37 cellular contexts compared by ENCODE assay signal in the genomic region with DNA sequence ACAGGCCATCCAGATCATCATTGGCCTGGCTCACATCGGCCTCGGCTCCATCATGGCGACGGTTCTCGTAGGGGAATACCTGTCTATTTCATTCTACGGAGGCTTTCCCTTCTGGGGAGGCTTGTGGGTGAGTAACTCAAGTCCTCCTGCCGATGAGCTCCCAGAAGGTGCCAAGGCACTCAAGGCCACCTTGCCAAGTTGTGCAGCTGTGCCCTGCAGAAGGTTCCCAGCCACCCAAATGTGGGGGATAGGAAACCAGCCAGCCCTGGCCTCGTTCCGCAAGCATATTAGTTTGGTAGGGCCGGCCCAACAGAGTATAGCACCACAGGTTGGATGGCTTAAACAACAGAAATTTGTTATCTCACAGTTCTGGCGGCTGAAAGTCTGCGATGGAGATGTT. TPM values are rescaled to one million over a fixed set of nuclear protein-coding genes. Genes with fewer than 3 reads are reported as not detected.
"Had no signal": no experiment of that assay in that cellular context is flagged by ENCODE, and none has a peak within 500 bp of the region (broad histone marks: within the 10 kb centered on the region; RNA-seq: fewer than 3 reads in every experiment).

No MANE protein-coding gene starts in this region.

- H3K9me3 ChIP-seq: MG63, SJCRH30 had no signal

- ATAC-seq: Panc1, Right ventricle myocardium inferior, SK-N-SH treated with all-trans-retinoic acid at 6 μM for 48 hours had no signal

- H3K36me3 ChIP-seq: MG63, SJCRH30 had no signal

- H3K4me1 ChIP-seq: SJCRH30 had no signal

- H3K27me3 ChIP-seq: MG63, SJCRH30 had no signal

- H3K4me3 ChIP-seq: MG63, PC-9, SJCRH30, SK-N-MC had no signal

- H3K27ac ChIP-seq: KMS-11, PC-9, RWPE1, SJCRH30, SK-N-MC had no signal

- DNase-seq: KBM-7, MG63, NCI-H1048, NCI-H1092 treated with DMSO at 0.1 percent for 48 hours, NCI-H1105 treated with DMSO at 0.1 percent for 48 hours, NCI-H1417, NCI-H1436, NCI-H146, NCI-H1694, NCI-H187, NCI-H1930, NCI-H2029 treated with DMSO at 0.1 percent for 48 hours, NCI-H2081 treated with DMSO at 0.1 percent for 48 hours, NCI-H2107, NCI-H2171, NCI-H226, NCI-H446 treated with DMSO at 0.1 percent for 48 hours, NCI-H510A, NCI-H524, NCI-H526, NCI-H69, NCI-H748 treated with DMSO at 0.1 percent for 48 hours, NCI-H82, PC-9, SHP77, SIG-M5, SJCRH30 had no signal

- H3K9ac ChIP-seq: KMS-11 had no signal

RNA-seq across cellular contexts. Expression of a gene that starts 4.0 kb away (rescaled TPM):
- total RNA-seq: LHCN-M2, OCI-LY7, PC-9, Right ventricle myocardium inferior, RPMI7951, SJCRH30, SK-MEL-5 had no signal

RNA-seq across cellular contexts. Expression of a gene that starts 21.1 kb away (rescaled TPM):
- total RNA-seq: LHCN-M2, OCI-LY7, PC-9, Right ventricle myocardium inferior, RPMI7951, SJCRH30, SK-MEL-5 had no signal

RNA-seq across cellular contexts. Expression of a gene that starts 53.3 kb away (rescaled TPM):
- total RNA-seq: LHCN-M2, OCI-LY7, PC-9, Right ventricle myocardium inferior, RPMI7951, SJCRH30, SK-MEL-5 had no signal
